Comparison of ENCODE assay signal across 22 cellular contexts in genomic region chr6:35977308-35977707, GRCh38. TPM values are rescaled to one million over a fixed set of nuclear protein-coding genes. Genes with fewer than 3 reads are reported as not detected.
A peak's percentile ranks its signal among the peaks of the same experiment; 100 is the strongest.
DNase-seq lines count a peak whose midpoint lies in the region; ATAC-seq and TF ChIP-seq lines count a peak whose summit lies in the region.
"Had no signal": no experiment of that assay in that cellular context is flagged by ENCODE, and none has a peak within 500 bp of the region (broad histone marks: within the 10 kb centered on the region; RNA-seq: fewer than 3 reads in every experiment).

No MANE protein-coding gene starts in this region.

- peak overlapping the region; percentile 60; the same call in 1 of the 2 replicates for H2AFZ ChIP-seq in GM23338

- no peaks in the 10 kb centered on the region for H3K79me2 ChIP-seq in GM23338 (replicated peaks; ENCODE audit: insufficient read depth)

- H3K9me3 Mint-ChIP-seq in GM23338 = no peaks in the 10 kb centered on the region
- H3K9me3 Mint-ChIP-seq: CD4-positive, CD25-positive, alpha-beta regulatory T cell; H9; HFFc6 had no signal

- H3K4me1 Mint-ChIP-seq in GM23338 = no peaks in the 10 kb centered on the region; the same call in 2 of the 3 replicates

- H3K27me3 Mint-ChIP-seq in GM23338 (ENCODE audit: insufficient read depth, low read depth, poor library complexity) = peaks cover 1% of the 10 kb centered on the region
- H3K27me3 Mint-ChIP-seq: T-helper 17 cell had no signal

- DNase-seq in NCI-H2196 (lab: John Stamatoyannopoulos, UW; ENCODE audit: unreplicated experiment) (peak; percentile 32), NCI-H2196 treated with DMSO at 0.1 percent for 48 hours (lab: John Stamatoyannopoulos, UW; ENCODE audit: unreplicated experiment) (no peak), Ammon's horn (ENCODE audit: low spot score) (peak; percentile 40), GM23338 (ENCODE audit: low spot score) (no peak), cerebellum (ENCODE audit: low spot score) (peak; percentile 66), SIG-M5 treated with dmso at 0.1 percent for 504 hours (lab: John Stamatoyannopoulos, UW; ENCODE audit: unreplicated experiment) (no peak)
- DNase-seq in stimulated activated CD4-positive, alpha-beta T cell treated with anti-CD3 and anti-CD28 coated beads, Interleukin-15, amount 100 ng/mL, for 24 hours = no peak
- DNase-seq: BE2C; CD4-positive, CD25-positive, alpha-beta regulatory T cell; H9; HFFc6; Karpas-422; NCI-H1436 treated with DMSO at 0.1 percent for 48 hours; NCI-H1930; NCI-H2171; NK-92 treated with Interleukin-12 subunit alpha and Interleukin-12 subunit beta, amount 100 ng/mL, for 24 hours; SW 1271; T-helper 17 cell had no signal

- no peak overlapping the region for H3K4me3 ChIP-seq in GM23338
- H3K4me3 ChIP-seq: A549, GM12878 had no signal

- TF ChIP-seq CTCF in GM23338 (conservative IDR thresholded peaks at IDR 0.05; ENCODE audit: low read depth in 2 of 2) = no peak

- no peak for ATAC-seq in GM23338
- ATAC-seq: A549, GM12878, Panc1, T-helper 17 cell had no signal

- no peaks in the 10 kb centered on the region for H3K4me1 ChIP-seq in GM23338 (ENCODE audit: insufficient read depth)
- H3K4me1 ChIP-seq: BE2C had no signal

- no peaks in the 10 kb centered on the region for H3F3A ChIP-seq in GM23338 (replicated peaks; ENCODE audit: low read depth)

- H4K20me1 ChIP-seq in GM23338 (replicated peaks; ENCODE audit: insufficient read depth) = no peaks in the 10 kb centered on the region

- H3K9me2 ChIP-seq in GM23338 (ENCODE audit: insufficient read depth) = 0 out of 2 replicates have a peak, but pooled peaks cover 2% of the 10 kb centered on the region

- H3K27ac ChIP-seq in GM23338 (ENCODE audit: low read depth) = no peak overlapping the region
- H3K27ac ChIP-seq: A549 had no signal

- H3K36me3 ChIP-seq in GM23338 (ENCODE audit: insufficient read depth) = no peaks in the 10 kb centered on the region
- H3K36me3 ChIP-seq: BE2C had no signal

- no peak overlapping the region for H3K4me3 Mint-ChIP-seq in GM23338
- H3K4me3 Mint-ChIP-seq: CD4-positive, CD25-positive, alpha-beta regulatory T cell; H9; HFFc6; T-helper 17 cell had no signal

- no peaks in the 10 kb centered on the region for H3K36me3 Mint-ChIP-seq in GM23338 (ENCODE audit: low read depth)
- H3K36me3 Mint-ChIP-seq: CD4-positive, CD25-positive, alpha-beta regulatory T cell had no signal

- no peak overlapping the region for H3K27ac Mint-ChIP-seq in GM23338
- H3K27ac Mint-ChIP-seq: CD4-positive, CD25-positive, alpha-beta regulatory T cell; HFFc6; T-helper 17 cell had no signal

- H3K4me2 ChIP-seq in GM23338 = no peak overlapping the region
- H3K4me2 ChIP-seq: A549 had no signal

- no peaks in the 10 kb centered on the region for H3K27me3 ChIP-seq in GM23338 (ENCODE audit: insufficient read depth)
- H3K27me3 ChIP-seq: BE2C had no signal

TF ChIP-seq in GM23338, 12 proteins besides CTCF, POLR2A, EP300 and RAD21 (continues in another document):
- TF ChIP-seq REST (IDR thresholded peaks at IDR 0.05; ENCODE audit: unreplicated experiment) (no peak), EZH2phosphoT487 (IDR thresholded peaks at IDR 0.05; ENCODE audit: unreplicated experiment) (no peak), EZH2 (IDR thresholded peaks at IDR 0.05; ENCODE audit: low read depth, unreplicated experiment) (no peak)
- TF ChIP-seq, protein P1, sequence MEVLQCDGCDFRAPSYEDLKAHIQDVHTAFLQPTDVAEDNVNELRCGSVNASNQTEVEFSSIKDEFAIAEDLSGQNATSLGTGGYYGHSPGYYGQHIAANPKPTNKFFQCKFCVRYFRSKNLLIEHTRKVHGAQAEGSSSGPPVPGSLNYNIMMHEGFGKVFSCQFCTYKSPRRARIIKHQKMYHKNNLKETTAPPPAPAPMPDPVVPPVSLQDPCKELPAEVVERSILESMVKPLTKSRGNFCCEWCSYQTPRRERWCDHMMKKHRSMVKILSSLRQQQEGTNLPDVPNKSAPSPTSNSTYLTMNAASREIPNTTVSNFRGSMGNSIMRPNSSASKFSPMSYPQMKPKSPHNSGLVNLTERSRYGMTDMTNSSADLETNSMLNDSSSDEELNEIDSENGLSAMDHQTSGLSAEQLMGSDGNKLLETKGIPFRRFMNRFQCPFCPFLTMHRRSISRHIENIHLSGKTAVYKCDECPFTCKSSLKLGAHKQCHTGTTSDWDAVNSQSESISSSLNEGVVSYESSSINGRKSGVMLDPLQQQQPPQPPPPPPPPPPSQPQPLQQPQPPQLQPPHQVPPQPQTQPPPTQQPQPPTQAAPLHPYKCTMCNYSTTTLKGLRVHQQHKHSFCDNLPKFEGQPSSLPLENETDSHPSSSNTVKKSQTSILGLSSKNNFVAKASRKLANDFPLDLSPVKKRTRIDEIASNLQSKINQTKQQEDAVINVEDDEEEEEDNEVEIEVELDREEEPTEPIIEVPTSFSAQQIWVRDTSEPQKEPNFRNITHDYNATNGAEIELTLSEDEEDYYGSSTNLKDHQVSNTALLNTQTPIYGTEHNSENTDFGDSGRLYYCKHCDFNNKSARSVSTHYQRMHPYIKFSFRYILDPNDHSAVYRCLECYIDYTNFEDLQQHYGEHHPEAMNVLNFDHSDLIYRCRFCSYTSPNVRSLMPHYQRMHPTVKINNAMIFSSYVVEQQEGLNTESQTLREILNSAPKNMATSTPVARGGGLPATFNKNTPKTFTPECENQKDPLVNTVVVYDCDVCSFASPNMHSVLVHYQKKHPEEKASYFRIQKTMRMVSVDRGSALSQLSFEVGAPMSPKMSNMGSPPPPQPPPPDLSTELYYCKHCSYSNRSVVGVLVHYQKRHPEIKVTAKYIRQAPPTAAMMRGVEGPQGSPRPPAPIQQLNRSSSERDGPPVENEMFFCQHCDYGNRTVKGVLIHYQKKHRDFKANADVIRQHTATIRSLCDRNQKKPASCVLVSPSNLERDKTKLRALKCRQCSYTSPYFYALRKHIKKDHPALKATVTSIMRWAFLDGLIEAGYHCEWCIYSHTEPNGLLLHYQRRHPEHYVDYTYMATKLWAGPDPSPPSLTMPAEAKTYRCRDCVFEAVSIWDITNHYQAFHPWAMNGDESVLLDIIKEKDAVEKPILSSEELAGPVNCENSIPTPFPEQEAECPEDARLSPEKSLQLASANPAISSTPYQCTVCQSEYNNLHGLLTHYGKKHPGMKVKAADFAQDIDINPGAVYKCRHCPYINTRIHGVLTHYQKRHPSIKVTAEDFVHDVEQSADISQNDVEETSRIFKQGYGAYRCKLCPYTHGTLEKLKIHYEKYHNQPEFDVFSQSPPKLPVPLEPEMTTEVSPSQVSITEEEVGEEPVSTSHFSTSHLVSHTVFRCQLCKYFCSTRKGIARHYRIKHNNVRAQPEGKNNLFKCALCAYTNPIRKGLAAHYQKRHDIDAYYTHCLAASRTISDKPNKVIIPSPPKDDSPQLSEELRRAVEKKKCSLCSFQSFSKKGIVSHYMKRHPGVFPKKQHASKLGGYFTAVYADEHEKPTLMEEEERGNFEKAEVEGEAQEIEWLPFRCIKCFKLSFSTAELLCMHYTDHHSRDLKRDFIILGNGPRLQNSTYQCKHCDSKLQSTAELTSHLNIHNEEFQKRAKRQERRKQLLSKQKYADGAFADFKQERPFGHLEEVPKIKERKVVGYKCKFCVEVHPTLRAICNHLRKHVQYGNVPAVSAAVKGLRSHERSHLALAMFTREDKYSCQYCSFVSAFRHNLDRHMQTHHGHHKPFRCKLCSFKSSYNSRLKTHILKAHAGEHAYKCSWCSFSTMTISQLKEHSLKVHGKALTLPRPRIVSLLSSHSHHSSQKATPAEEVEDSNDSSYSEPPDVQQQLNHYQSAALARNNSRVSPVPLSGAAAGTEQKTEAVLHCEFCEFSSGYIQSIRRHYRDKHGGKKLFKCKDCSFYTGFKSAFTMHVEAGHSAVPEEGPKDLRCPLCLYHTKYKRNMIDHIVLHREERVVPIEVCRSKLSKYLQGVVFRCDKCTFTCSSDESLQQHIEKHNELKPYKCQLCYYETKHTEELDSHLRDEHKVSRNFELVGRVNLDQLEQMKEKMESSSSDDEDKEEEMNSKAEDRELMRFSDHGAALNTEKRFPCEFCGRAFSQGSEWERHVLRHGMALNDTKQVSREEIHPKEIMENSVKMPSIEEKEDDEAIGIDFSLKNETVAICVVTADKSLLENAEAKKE (CRISPR knock-in tag; IDR thresholded peaks at IDR 0.05) = no peak

RNA-seq across cellular contexts. Expression of gene SLC26A8, which starts 47.1 kb away (rescaled TPM):
- 1.9 and 2.9 TPM in 2 replicates for total RNA-seq in GM23338 (2014; rRNA removed; shearing (Covaris generic))
- 0.89 and 1.1 TPM in 2 replicates for polyA plus RNA-seq in GM23338 (2016; fragmentation: Nextera tagmentation; extraction: Ambion mirVana)
- total RNA-seq in cerebellum = 3.7 TPM
- total RNA-seq: CD4-positive, CD25-positive, alpha-beta regulatory T cell; HFFc6; M059J had no signal
- polyA plus RNA-seq: A549; CD4-positive, CD25-positive, alpha-beta regulatory T cell had no signal

RNA-seq across cellular contexts. Expression of gene MAPK14, which starts 50.3 kb away (rescaled TPM):
- 33.8 and 44.5 TPM in 2 replicates for total RNA-seq in GM23338 (2014; rRNA removed; shearing (Covaris generic))
- 8.8 and 8.9 TPM in 2 replicates for polyA plus RNA-seq in GM23338 (2016; fragmentation: Nextera tagmentation; extraction: Ambion mirVana)
- 56.8 TPM for total RNA-seq in cerebellum

RNA-seq across cellular contexts. Expression of gene SRPK1, which starts 56.4 kb away (rescaled TPM):
- total RNA-seq in GM23338 (2014; rRNA removed; shearing (Covaris generic)) = 153 and 175 TPM in 2 replicates
- polyA plus RNA-seq in GM23338 (2016; fragmentation: Nextera tagmentation; extraction: Ambion mirVana) = 168 and 202 TPM in 2 replicates
- 85.3 TPM for total RNA-seq in cerebellum

Comparison
In these comparisons a context has a peak if more than half of its experiments do, and no peak if none do; other contexts are left out.
1. DNase-seq: peak in NCI-H2196 (single experiment), Ammon's horn (single experiment) and cerebellum (single experiment); none in NCI-H2196 treated with DMSO at 0.1 percent for 48 hours (single experiment), GM23338 (single experiment), stimulated activated CD4-positive, alpha-beta T cell treated with anti-CD3 and anti-CD28 coated beads, Interleukin-15, amount 100 ng/mL, for 24 hours (single experiment) and SIG-M5 treated with dmso at 0.1 percent for 504 hours (single experiment).